In the genomic region with DNA sequence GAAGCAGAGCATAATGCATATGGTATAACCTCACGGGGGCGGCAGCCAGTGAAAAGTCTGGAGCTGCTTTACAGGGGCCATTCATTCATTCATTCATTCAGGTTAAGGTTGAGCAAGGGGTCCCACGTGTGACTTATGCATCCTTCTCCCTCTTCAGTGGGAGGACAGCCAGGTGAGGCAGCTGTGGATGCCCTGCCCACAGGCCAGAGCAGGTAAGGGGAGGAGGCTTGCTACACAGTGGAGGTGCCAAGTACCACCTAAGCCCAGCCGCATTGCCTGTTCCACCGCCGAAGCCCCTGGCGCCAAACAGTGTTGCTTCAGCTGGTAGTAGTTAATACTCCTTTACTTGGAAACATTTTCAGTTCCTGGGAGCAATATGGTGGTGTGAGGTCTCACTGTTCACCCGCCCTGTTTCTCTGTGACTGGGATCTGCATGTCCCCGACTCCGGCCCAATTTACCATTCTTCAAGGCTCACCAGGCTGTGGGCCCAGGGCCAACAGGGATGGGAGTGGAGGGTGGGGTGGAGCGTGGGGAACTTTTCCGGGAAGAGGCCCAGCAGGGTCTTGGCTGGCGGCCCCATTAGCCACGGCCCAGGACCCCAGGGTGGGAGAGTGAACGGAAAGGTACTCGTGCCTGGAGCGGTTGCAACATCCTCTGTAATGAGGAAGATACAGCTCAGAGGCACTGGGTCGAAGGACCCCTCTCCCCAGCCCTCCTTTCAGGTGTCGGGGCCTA, we compare ENCODE assay signal across 9 cellular contexts. TPM values are rescaled to one million over a fixed set of nuclear protein-coding genes. Genes with fewer than 3 reads are reported as not detected.
DNase-seq lines count a peak whose midpoint lies in the region; ATAC-seq and TF ChIP-seq lines count a peak whose summit lies in the region.
"Had no signal": no experiment of that assay in that cellular context is flagged by ENCODE, and none has a peak within 500 bp of the region (broad histone marks: within the 10 kb centered on the region; RNA-seq: fewer than 3 reads in every experiment).

No MANE protein-coding gene starts in this region.

- H3K9me3 ChIP-seq in heart right ventricle (no peaks in the 10 kb centered on the region), ovary (no peaks in the 10 kb centered on the region)

- ATAC-seq in heart right ventricle: peak; percentile 11 to 62 (median 40)
- ATAC-seq in HG02588 (IDR thresholded peaks at IDR 0.05; ENCODE audit: unreplicated experiment): no peak
- no peak for ATAC-seq in HG03159 (IDR thresholded peaks at IDR 0.05; ENCODE audit: unreplicated experiment)

- 43 to 50% methylated on average over 19 of the region's 19 CpGs for WGBS in heart right ventricle, 2 donors
- WGBS in ovary, 3 donors: 32 to 37% (median 35%) methylated on average over 19 of the region's 19 CpGs

- TF ChIP-seq CTCF in AG10803 (conservative IDR thresholded peaks at IDR 0.05; ENCODE audit: low read length) (no peak), VCaP (conservative IDR thresholded peaks at IDR 0.05) (no peak), heart right ventricle (IDR thresholded peaks at IDR 0.05) (no peak), ovary (IDR thresholded peaks at IDR 0.05) (no peak)

- H3K27ac ChIP-seq in VCaP: peak overlapping the region; percentile 37; the same call in 1 of the 2 replicates
- peak overlapping the region; percentile 27 to 92 (median 78) for H3K27ac ChIP-seq in heart right ventricle
- H3K27ac ChIP-seq in ovary: peak overlapping the region; percentile 88 to 94
- H3K27ac ChIP-seq: KMS-11 had no signal

- DNase-seq in AG10803 (ENCODE audit: low read depth): peak; percentile 38
- DNase-seq in heart right ventricle: peak in 1 of 2 donors; percentile 63
- DNase-seq in ovary: peak; percentile 83 to 91 (median 87)
- DNase-seq in NCI-H1092 (lab: John Stamatoyannopoulos, UW): no peak
- no peak for DNase-seq in stimulated activated CD4-positive, alpha-beta T cell treated with anti-CD3 and anti-CD28 coated beads, Interleukin-4, amount 100 ng/mL, for 24 hours

- TF ChIP-seq POLR2A in ovary (IDR thresholded peaks at IDR 0.05): no peak

- H3K27me3 ChIP-seq in heart right ventricle (peaks cover 0 to 40% (median 8%) of the 10 kb centered on the region in 7 donors), ovary (no peaks in the 10 kb centered on the region)

- intact Hi-C loops in heart right ventricle (cut with DNase I) (loop anchor here in 2 of 10 donors (5.0 to 10.0 kb wide), 2 partner anchors 121 to 124 kb away; no protein-coding TSS in a partner anchor), ovary (cut with DNase I) (loop anchor here in 2 of 4 donors (5.0 to 10.0 kb wide), 4 partner anchors 34 to 139 kb away; a partner anchor contains a TSS)

- H3K4me1 ChIP-seq in heart right ventricle (peaks cover 0 to 42% (median 22%) of the 10 kb centered on the region in 9 donors), ovary (ENCODE audit: insufficient read depth) (peaks cover 18% of the 10 kb centered on the region)

- H3K4me3 ChIP-seq in AG10803 (ENCODE audit: low read length) (peak overlapping the region; percentile 77), heart right ventricle (peak overlapping the region; percentile 31 to 91 (median 66)), ovary (peak overlapping the region; percentile 78)

- no peaks in the 10 kb centered on the region for H3K36me3 ChIP-seq in heart right ventricle
- H3K36me3 ChIP-seq in ovary: no peaks in the 10 kb centered on the region

- TF ChIP-seq EP300 in ovary (IDR thresholded peaks at IDR 0.05): no peak

RNA-seq across cellular contexts. Expression of a gene that starts 0.7 kb away (rescaled TPM):
- total RNA-seq in heart right ventricle (10 to 100 TPM; 11.2 to 27.4 (median 15.4) TPM), ovary (100 to 1,000 TPM; 106 to 254 (median 154) TPM)
- polyA plus RNA-seq in heart right ventricle (10 to 100 TPM; 11.4 to 17.3 TPM), ovary (100 to 1,000 TPM in 1 of 2 donors, 10 to 100 TPM in 1; 72.8 to 203 TPM)

Comparison
In these comparisons a context has a peak if more than half of its experiments do, and no peak if none do; other contexts are left out.
1. DNase-seq: peak in AG10803 (single experiment) and ovary (5 of 5); none in NCI-H1092 (single experiment) and stimulated activated CD4-positive, alpha-beta T cell treated with anti-CD3 and anti-CD28 coated beads, Interleukin-4, amount 100 ng/mL, for 24 hours (single experiment).
2. H3K27ac ChIP-seq: peak in every context shown above with its lines; median percentile 91 in ovary; 78 in heart right ventricle; 37 in VCaP.
3. ATAC-seq: peak in heart right ventricle (8 of 8); none in HG02588 (single experiment) and HG03159 (single experiment).
4. Peak in every context shown above with its lines, with median percentiles within 50 percentile points of each other: H3K4me3 ChIP-seq.